Comparison of ENCODE assay signal across 20 cellular contexts in the genomic region with DNA sequence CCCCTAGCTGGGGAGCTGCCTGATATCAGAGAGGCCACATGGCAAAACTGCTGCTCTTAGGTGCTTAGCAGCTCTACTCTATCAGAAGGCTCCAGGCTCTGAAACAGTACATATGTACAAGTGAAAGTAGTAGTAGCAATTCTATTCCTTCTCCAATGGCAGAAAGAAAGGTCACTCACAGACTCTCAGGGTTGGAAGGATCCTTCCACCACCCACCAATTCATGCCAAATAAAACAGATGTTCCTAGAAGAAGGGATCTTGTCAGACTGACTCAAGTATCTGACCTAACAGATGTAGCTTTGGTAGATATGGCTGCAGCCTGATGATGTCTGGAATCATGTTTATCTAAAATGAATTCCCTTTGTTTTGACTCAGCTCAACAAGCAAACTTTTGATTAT. TPM values are rescaled to one million over a fixed set of nuclear protein-coding genes. Genes with fewer than 3 reads are reported as not detected.
A peak's percentile ranks its signal among the peaks of the same experiment; 100 is the strongest.
DNase-seq lines count a peak whose midpoint lies in the region; ATAC-seq and TF ChIP-seq lines count a peak whose summit lies in the region.
"Had no signal": no experiment of that assay in that cellular context is flagged by ENCODE, and none has a peak within 500 bp of the region (broad histone marks: within the 10 kb centered on the region; RNA-seq: fewer than 3 reads in every experiment).

No MANE protein-coding gene starts in this region.

- CTCF ChIA-PET in activated CD4-positive, alpha-beta memory T cell treated with anti-CD3 and anti-CD28 coated beads, Interleukin-2, amount 10 ng/mL, durations not matched to agents 7 days and 5 days (lab: Charles Lee), result interaction anchor here (1.3 to 1.6 kb wide), 2 partner anchors 8 to 200 kb away, joined by 3 read pairs; a partner anchor contains a TSS

- in situ Hi-C loops in astrocyte of the spinal cord (cut with HindIII; ENCODE audit: low sequenced_read_pairs), result no loop called here

- no peaks in the 10 kb centered on the region for H3K9me3 ChIP-seq in subcutaneous abdominal adipose tissue (ENCODE audit: control insufficient read depth in 5 of 5, low read length in 5 of 5)
- H3K9me3 ChIP-seq: BE2C, HAP-1 had no signal

- peaks cover 1 to 22% (median 9%) of the 10 kb centered on the region in 5 donors for H3K4me1 ChIP-seq in subcutaneous abdominal adipose tissue (ENCODE audit: control insufficient read depth in 5 of 5, insufficient read depth in 5 of 5, low read length in 5 of 5)
- H3K4me1 ChIP-seq: BE2C, HAP-1 had no signal

- no peaks in the 10 kb centered on the region for H3K27me3 ChIP-seq in subcutaneous abdominal adipose tissue (ENCODE audit: control insufficient read depth in 5 of 5, insufficient read depth in 4 of 5, low read length in 5 of 5)
- H3K27me3 ChIP-seq: BE2C had no signal

- no peak overlapping the region for H3K27ac Mint-ChIP-seq in activated CD4-positive, alpha-beta memory T cell treated with anti-CD3 and anti-CD28 coated beads, Interleukin-2, amount 10 ng/mL, durations not matched to agents 7 days and 5 days
- H3K27ac Mint-ChIP-seq: CD4-positive, alpha-beta T cell had no signal

- H3K27me3 Mint-ChIP-seq in activated CD4-positive, alpha-beta memory T cell treated with anti-CD3 and anti-CD28 coated beads, Interleukin-2, amount 10 ng/mL, durations not matched to agents 7 days and 5 days, result no peaks in the 10 kb centered on the region
- H3K27me3 Mint-ChIP-seq: CD4-positive, alpha-beta T cell had no signal

- no peak for TF ChIP-seq CTCF in astrocyte of the spinal cord (IDR thresholded peaks at IDR 0.05; ENCODE audit: low read depth, low read length)

- no peaks in the 10 kb centered on the region for H3K9me3 Mint-ChIP-seq in activated CD4-positive, alpha-beta memory T cell treated with anti-CD3 and anti-CD28 coated beads, Interleukin-2, amount 10 ng/mL, durations not matched to agents 7 days and 5 days
- H3K9me3 Mint-ChIP-seq: CD4-positive, alpha-beta T cell had no signal

- ATAC-seq in left ventricle myocardium superior (peak; percentile 10), GM21447 (IDR thresholded peaks at IDR 0.05; ENCODE audit: unreplicated experiment) (no peak)
- ATAC-seq: Panc1 had no signal

- H3K36me3 Mint-ChIP-seq in activated CD4-positive, alpha-beta memory T cell treated with anti-CD3 and anti-CD28 coated beads, Interleukin-2, amount 10 ng/mL, durations not matched to agents 7 days and 5 days (ENCODE audit: low read depth), result peaks cover 10% of the 10 kb centered on the region

- no peak overlapping the region for H3K4me3 Mint-ChIP-seq in activated CD4-positive, alpha-beta memory T cell treated with anti-CD3 and anti-CD28 coated beads, Interleukin-2, amount 10 ng/mL, durations not matched to agents 7 days and 5 days
- H3K4me3 Mint-ChIP-seq: CD4-positive, alpha-beta T cell had no signal

- POLR2A ChIA-PET in activated CD4-positive, alpha-beta memory T cell treated with anti-CD3 and anti-CD28 coated beads, Interleukin-2, amount 10 ng/mL, durations not matched to agents 7 days and 5 days (lab: Charles Lee), result no interaction called here

- H3K27ac ChIP-seq in subcutaneous abdominal adipose tissue (ENCODE audit: low read depth, low read length), result peak overlapping the region; percentile 58
- H3K27ac ChIP-seq: 22Rv1 had no signal

- no peak overlapping the region for H3K4me3 ChIP-seq in astrocyte of the spinal cord (ENCODE audit: low read depth, low read length)
- no peak overlapping the region for H3K4me3 ChIP-seq in subcutaneous abdominal adipose tissue (ENCODE audit: low read depth in 1 of 5, low read length in 5 of 5)
- H3K4me3 ChIP-seq: HAP-1 had no signal

- no peak overlapping the region for H3K9ac ChIP-seq in subcutaneous abdominal adipose tissue (ENCODE audit: low read length in 5 of 5)

- peaks cover 6 to 18% (median 15%) of the 10 kb centered on the region in 5 donors for H3K36me3 ChIP-seq in subcutaneous abdominal adipose tissue (ENCODE audit: control insufficient read depth in 5 of 5, insufficient read depth in 5 of 5, low read length in 5 of 5)
- H3K36me3 ChIP-seq: BE2C had no signal

- H3K4me1 Mint-ChIP-seq in activated CD4-positive, alpha-beta memory T cell treated with anti-CD3 and anti-CD28 coated beads, Interleukin-2, amount 10 ng/mL, durations not matched to agents 7 days and 5 days, result no peaks in the 10 kb centered on the region

- peak; percentile 23 for DNase-seq in DMS 273 (lab: John Stamatoyannopoulos, UW; ENCODE audit: unreplicated experiment)
- DNase-seq in DMS 273 treated with DMSO at 0.1 percent for 48 hours (lab: John Stamatoyannopoulos, UW), result no peak
- DNase-seq in astrocyte of the spinal cord (ENCODE audit: low read depth, low spot score), result peak; percentile 28
- DNase-seq in left ventricle myocardium superior, result no peak
- no peak for DNase-seq in NCI-H2107 (lab: John Stamatoyannopoulos, UW)
- no peak for DNase-seq in activated CD4-positive, alpha-beta memory T cell treated with anti-CD3 and anti-CD28 coated beads, Interleukin-2, amount 10 ng/mL, durations not matched to agents 7 days and 5 days
- DNase-seq: BE2C; Calu3; CD4-positive, alpha-beta T cell; DMS79; MV-4-11; NCI-H1417 treated with DMSO at 0.1 percent for 48 hours; NCI-H1930; NCI-H2171 treated with DMSO at 0.1 percent for 48 hours; NCI-H774 had no signal

- intact Hi-C loops in left ventricle myocardium superior (cut with micrococcal nuclease), result no loop called here

RNA-seq across cellular contexts. Expression of a gene that starts 8.0 kb away (rescaled TPM):
- total RNA-seq in left ventricle myocardium superior, result 12.1 TPM
- 10 to 100 TPM; 42.2 to 44.7 TPM for total RNA-seq in activated CD4-positive, alpha-beta memory T cell treated with anti-CD3 and anti-CD28 coated beads, Interleukin-2, amount 10 ng/mL, durations not matched to agents 7 days and 5 days

RNA-seq across cellular contexts. Expression of a gene that starts 29.2 kb away (rescaled TPM):
- 8.2 TPM for total RNA-seq in left ventricle myocardium superior
- 10 to 100 TPM; 26.2 to 28.5 TPM for total RNA-seq in activated CD4-positive, alpha-beta memory T cell treated with anti-CD3 and anti-CD28 coated beads, Interleukin-2, amount 10 ng/mL, durations not matched to agents 7 days and 5 days

Comparison
In these comparisons a context has a peak if more than half of its experiments do, and no peak if none do; other contexts are left out.
1. DNase-seq: peak in DMS 273 (single experiment) and astrocyte of the spinal cord (single experiment); none in DMS 273 treated with DMSO at 0.1 percent for 48 hours (single experiment), left ventricle myocardium superior (single experiment), NCI-H2107 (single experiment) and activated CD4-positive, alpha-beta memory T cell treated with anti-CD3 and anti-CD28 coated beads, Interleukin-2, amount 10 ng/mL, durations not matched to agents 7 days and 5 days (single experiment).